Comparison of ENCODE assay signal across 22 cellular contexts in genomic region chr3:29195055-29195454, GRCh38.
"Had no signal": no experiment of that assay in that cellular context is flagged by ENCODE, and none has a peak within 500 bp of the region (broad histone marks: within the 10 kb centered on the region; RNA-seq: fewer than 3 reads in every experiment).

No MANE protein-coding gene starts in this region.

- H3K36me3 ChIP-seq: pancreas, stomach had no signal

- H3K27ac ChIP-seq: pancreas, stomach had no signal

- H3K27me3 ChIP-seq: pancreas, stomach had no signal

- ATAC-seq: left lobe of liver; mucosa of descending colon; naive thymus-derived CD4-positive, alpha-beta T cell; pancreas; WTC11 had no signal

- H3K4me3 ChIP-seq: mucosa of descending colon, pancreas, stomach had no signal

- DNase-seq: activated CD4-positive, alpha-beta memory T cell treated with anti-CD3 and anti-CD28 coated beads, Interleukin-2, amount 10 ng/mL, durations not matched to agents 7 days and 5 days; activated CD4-positive, alpha-beta T cell treated with anti-CD3 and anti-CD28 coated beads for 4 hours; activated effector memory CD4-positive, alpha-beta T cell treated with Interleukin-2 at 50 U/mL for 16 hours; activated naive CD4-positive, alpha-beta T cell treated with anti-CD3 and anti-CD28 coated beads, Interleukin-2, amount 50 U/mL, for 16 hours; activated T-cell treated with anti-CD3 and anti-CD28 coated beads, Interleukin-2, amount 50 U/mL, for 24 hours; caudate nucleus; cortex of kidney; effector CD4-positive, alpha-beta T cell; foreskin melanocyte; head of caudate nucleus; immature natural killer cell; mucosa of descending colon; naive thymus-derived CD4-positive, alpha-beta T cell; pancreas; stimulated activated CD4-positive, alpha-beta T cell treated with anti-CD3 and anti-CD28 coated beads, Interleukin-12 subunit alpha, Interleukin-12 subunit beta, amount 100 ng/mL, for 4 hours; stimulated activated CD4-positive, alpha-beta T cell treated with anti-CD3 and anti-CD28 coated beads, Interleukin-2, amount 100 ng/mL, for 24 hours; stomach; T-helper 2 cell had no signal

- FAIRE-seq: pancreas, TTC549, urothelium cell line had no signal

- H3K9me3 ChIP-seq: mucosa of descending colon, pancreas had no signal

- H3K4me1 ChIP-seq: pancreas, stomach had no signal
